ENCODE assay signal across 1 cellular context in genomic region chr1:181136738-181137122, GRCh38.
TF ChIP-seq lines count a peak whose summit lies in the region.

No MANE protein-coding gene starts in this region.

TF ChIP-seq in IMR-90, 13 proteins besides CTCF, POLR2A, EP300 and RAD21:
- TF ChIP-seq NFE2L2 (IDR thresholded peaks at IDR 0.05; ENCODE audit: low read depth, low read length): no peak
- no peak for TF ChIP-seq SMC3 (IDR thresholded peaks at IDR 0.05; ENCODE audit: low read depth, low read length)
- no peak for TF ChIP-seq BHLHE40 (IDR thresholded peaks at IDR 0.05; ENCODE audit: low read depth, low read length)
- TF ChIP-seq CHD1 (IDR thresholded peaks at IDR 0.05; ENCODE audit: low read depth, low read length): no peak
